In genomic region chr6:126341126-126341525, GRCh38 we compare ENCODE assay signal across 12 cellular contexts. TPM values are rescaled to one million over a fixed set of nuclear protein-coding genes. Genes with fewer than 3 reads are reported as not detected.
DNase-seq lines count a peak whose midpoint lies in the region; ATAC-seq, FAIRE-seq and TF ChIP-seq lines count a peak whose summit lies in the region.
"Had no signal": no experiment of that assay in that cellular context is flagged by ENCODE, and none has a peak within 500 bp of the region (broad histone marks: within the 10 kb centered on the region; RNA-seq: fewer than 3 reads in every experiment).

No MANE protein-coding gene starts in this region.

- H3K27ac Mint-ChIP-seq in activated T-helper 17 cell treated with anti-CD3 and anti-CD28 coated beads, Interleukin-2, amount 50 U/mL, for 72 hours: peak overlapping the region; percentile 8
- H3K27ac Mint-ChIP-seq: effector memory CD8-positive, alpha-beta T cell had no signal

- intact Hi-C loops in HepG2 (cut with micrococcal nuclease; ENCODE audit: unreplicated experiment): no loop called here
- intact Hi-C loops in right lobe of liver (cut with DNase I): no loop called here
- intact Hi-C loops in left colon (cut with DNase I, micrococcal nuclease): no loop called here

- peak overlapping the region; percentile 81 for H3K9ac ChIP-seq in HepG2 (ENCODE audit: insufficient read depth, low read depth, low read length)

- ATAC-seq in HepG2: no peak
- no peak for ATAC-seq in right lobe of liver
- ATAC-seq in activated T-helper 17 cell treated with anti-CD3 and anti-CD28 coated beads, Interleukin-2, amount 50 U/mL, for 72 hours (replicated peaks): no peak
- peak; percentile 51 for ATAC-seq in left colon
- ATAC-seq in GM21825 (IDR thresholded peaks at IDR 0.05; ENCODE audit: unreplicated experiment): no peak
- ATAC-seq: effector memory CD8-positive, alpha-beta T cell had no signal

- 39% methylated on average over 3 of the region's 3 CpGs for WGBS in HepG2 (ENCODE audit: low lambda C conversion rate)
- WGBS in right lobe of liver (ENCODE audit: insufficient coverage, low coverage, low lambda C conversion rate, missing lambda C conversion rate): 68% methylated on average over 3 of the region's 3 CpGs

- no peaks in the 10 kb centered on the region for H4K20me1 ChIP-seq in HepG2 (ENCODE audit: insufficient read depth, low read length)

- TF ChIP-seq EP300 in HepG2 (IDR thresholded peaks at IDR 0.05; ENCODE audit: low read depth in 2 of 2, low read length in 2 of 2) (no peak), HepG2 (CRISPR knock-in tag; IDR thresholded peaks at IDR 0.05; ENCODE audit: borderline replicate concordance) (no peak)

- no peaks in the 10 kb centered on the region for H3K9me3 Mint-ChIP-seq in activated T-helper 17 cell treated with anti-CD3 and anti-CD28 coated beads, Interleukin-2, amount 50 U/mL, for 72 hours
- H3K9me3 Mint-ChIP-seq: CD14-positive monocyte; effector memory CD8-positive, alpha-beta T cell; nephron progenitor cell had no signal

- no peaks in the 10 kb centered on the region for H3K27me3 Mint-ChIP-seq in activated T-helper 17 cell treated with anti-CD3 and anti-CD28 coated beads, Interleukin-2, amount 50 U/mL, for 72 hours
- H3K27me3 Mint-ChIP-seq: effector memory CD8-positive, alpha-beta T cell had no signal

- POLR2A ChIA-PET in HepG2 (lab: Yijun Ruan, JAX): no interaction called here

- DNase-seq in HepG2 (ENCODE audit: low spot score) (no peak), right lobe of liver (no peak), left colon (no peak), NCI-H187 (lab: John Stamatoyannopoulos, UW) (no peak), NCI-H1105 treated with DMSO at 0.1 percent for 48 hours (lab: John Stamatoyannopoulos, UW) (no peak), activated T-cell treated with anti-CD3 and anti-CD28 coated beads for 4 hours (no peak)
- DNase-seq: activated T-cell treated with anti-CD3 and anti-CD28 coated beads, Interleukin-2, amount 50 U/mL, for 1 hour; effector memory CD8-positive, alpha-beta T cell; nephron progenitor cell had no signal

- TF ChIP-seq RAD21 in HepG2 (CRISPR knock-in tag; IDR thresholded peaks at IDR 0.05): no peak

- peak overlapping the region; percentile 98 for H3K4me2 ChIP-seq in HepG2 (ENCODE audit: low read depth, low read length)

- H3K9me3 ChIP-seq in HepG2 (ENCODE audit: low read length) (no peaks in the 10 kb centered on the region), right lobe of liver (no peaks in the 10 kb centered on the region)

- H3K4me3 ChIP-seq in HepG2 (replicated peaks in 1 of 3; ENCODE audit: insufficient read depth in 1 of 3, low read depth in 2 of 3, low read length in 3 of 3) (peak overlapping the region; percentile 80 to 97 (median 96); a peak in 5 of 6 replicates), right lobe of liver (no peak overlapping the region)

- no peak for TF ChIP-seq CTCF in HepG2 (CRISPR knock-in tag; IDR thresholded peaks at IDR 0.05)
- no peak for TF ChIP-seq CTCF in right lobe of liver (IDR thresholded peaks at IDR 0.05)

- no peaks in the 10 kb centered on the region for H3K36me3 Mint-ChIP-seq in activated T-helper 17 cell treated with anti-CD3 and anti-CD28 coated beads, Interleukin-2, amount 50 U/mL, for 72 hours (ENCODE audit: low read depth)

- H3K27me3 ChIP-seq in HepG2 (ENCODE audit: control insufficient read depth in 1 of 2, insufficient read depth in 2 of 2, low read length in 2 of 2) (peaks cover 0 to 5% of the 10 kb centered on the region in 2 experiments; a peak in 1 of 5 replicates), right lobe of liver (no peaks in the 10 kb centered on the region)

- BruUV-seq in HepG2 (replicated peaks; lab: Mats Ljungman, UMichigan): no TSS peak

- in situ Hi-C loops in HepG2 (cut with HindIII; ENCODE audit: extremely low pct_ligation_motif_present, low pct_unique_long_range_greater_than_20kb): no loop called here

- no peak overlapping the region for H2AFZ ChIP-seq in HepG2 (ENCODE audit: low read length)

- peaks cover 5% of the 10 kb centered on the region for H3K4me1 Mint-ChIP-seq in activated T-helper 17 cell treated with anti-CD3 and anti-CD28 coated beads, Interleukin-2, amount 50 U/mL, for 72 hours

- H3K4me1 ChIP-seq in HepG2 (ENCODE audit: insufficient read depth, low read length) (peaks cover 26% of the 10 kb centered on the region), right lobe of liver (peaks cover 0 to 18% (median 4%) of the 10 kb centered on the region in 4 donors)

- H3K27ac ChIP-seq in HepG2 (ENCODE audit: extremely low read length, insufficient read depth, low read length) (no peak overlapping the region), right lobe of liver (no peak overlapping the region)

- FAIRE-seq in HepG2 (lab: Jason Lieb, UNC): no peak

- H3K4me3 Mint-ChIP-seq in activated T-helper 17 cell treated with anti-CD3 and anti-CD28 coated beads, Interleukin-2, amount 50 U/mL, for 72 hours: no peak overlapping the region
- H3K4me3 Mint-ChIP-seq: CD14-positive monocyte; effector memory CD8-positive, alpha-beta T cell; nephron progenitor cell had no signal

- no peaks in the 10 kb centered on the region; a peak in 1 of 5 replicates for H3K36me3 ChIP-seq in HepG2 (replicated peaks in 1 of 2; ENCODE audit: control insufficient read depth in 1 of 2, insufficient read depth in 2 of 2, low read length in 2 of 2)
- H3K36me3 ChIP-seq in right lobe of liver: no peaks in the 10 kb centered on the region

- CTCF ChIA-PET in HepG2 (lab: Yijun Ruan, JAX; ENCODE audit: low intra/inter-chr PET ratio, low total read pairs): no interaction called here

- TF ChIP-seq POLR2A in HepG2 (IDR thresholded peaks at IDR 0.05; ENCODE audit: insufficient read depth in 1 of 2, low read depth in 2 of 2, low read length in 2 of 2): no peak
- TF ChIP-seq POLR2A in right lobe of liver (IDR thresholded peaks at IDR 0.05): no peak

- peaks cover 36% of the 10 kb centered on the region for H3K79me2 ChIP-seq in HepG2 (ENCODE audit: insufficient read depth, low read length)

TF ChIP-seq in HepG2, 621 proteins besides CTCF, POLR2A, EP300 and RAD21:
- TF ChIP-seq SAP130 (CRISPR knock-in tag; IDR thresholded peaks at IDR 0.05; ENCODE audit: low read depth) (no peak), ZNF713 (CRISPR knock-in tag; IDR thresholded peaks at IDR 0.05) (no peak), THYN1 (CRISPR knock-in tag; IDR thresholded peaks at IDR 0.05; ENCODE audit: borderline replicate concordance, low read depth) (no peak), EED (CRISPR knock-in tag; IDR thresholded peaks at IDR 0.05) (no peak), TCF7L2 (IDR thresholded peaks at IDR 0.05; ENCODE audit: low read depth, low read length) (no peak), ZFP36 (IDR thresholded peaks at IDR 0.05; ENCODE audit: borderline replicate concordance, low read depth, low read length, partially characterized antibody) (no peak), NFKBIZ (CRISPR knock-in tag; IDR thresholded peaks at IDR 0.05) (no peak), DNMT1 (CRISPR knock-in tag; IDR thresholded peaks at IDR 0.05) (no peak)

RNA-seq across cellular contexts. Expression of gene CENPW, which starts 1.2 kb away (rescaled TPM):
- total RNA-seq in HepG2 (2016; rRNA removed; fragmentation: Illumina TruSeq; extraction: Trizol): 94.7 and 133 TPM in 2 replicates
- total RNA-seq in HepG2 (2016; cell fraction: cytosol; rRNA removed; fragmentation: Illumina TruSeq; extraction: Trizol; ENCODE audit: low read depth): 15.5 and 17.3 TPM in 2 replicates
- 92.0 and 148 TPM in 2 replicates for total RNA-seq in HepG2 (2016; cell fraction: insoluble cytoplasmic fraction; rRNA removed; fragmentation: Illumina TruSeq; extraction: Trizol)
- total RNA-seq in HepG2 (2016; cell fraction: membrane; rRNA removed; fragmentation: Illumina TruSeq; extraction: Trizol): 16.4 and 21.2 TPM in 2 replicates
- total RNA-seq in HepG2 (2016; cell fraction: nucleus; rRNA removed; fragmentation: Illumina TruSeq; extraction: Trizol): 37.3 and 39.1 TPM in 2 replicates
- polyA plus RNA-seq in HepG2 (2011; rRNA removed): 6.3 and 8.6 TPM in 2 replicates
- polyA plus RNA-seq in HepG2 (2011; cell fraction: cytosol; rRNA removed): 6.4 and 6.9 TPM in 2 replicates
- polyA plus RNA-seq in HepG2 (2011; cell fraction: nucleus; rRNA removed): 3.4 and 5.1 TPM in 2 replicates
- polyA plus RNA-seq in HepG2 (2012): 13.3 and 28.7 TPM in 2 replicates
- polyA plus RNA-seq in HepG2 (2016; cell fraction: cytosol; fragmentation: Illumina TruSeq; extraction: Trizol; ENCODE audit: low read depth): 14.9 and 15.1 TPM in 2 replicates
- polyA plus RNA-seq in HepG2 (2016; cell fraction: insoluble cytoplasmic fraction; fragmentation: Illumina TruSeq; extraction: Trizol; ENCODE audit: low read depth): 132 and 140 TPM in 2 replicates
- 12.5 and 16.4 TPM in 2 replicates for polyA plus RNA-seq in HepG2 (2016; cell fraction: membrane; fragmentation: Illumina TruSeq; extraction: Trizol; ENCODE audit: low read depth)
- polyA plus RNA-seq in HepG2 (2016; cell fraction: nucleus; fragmentation: Illumina TruSeq; extraction: Trizol; ENCODE audit: insufficient read depth, low read depth): 50.0 and 52.5 TPM in 2 replicates
- 1.2 and 8.9 TPM in 2 replicates for polyA minus RNA-seq in HepG2 (2011; rRNA and poly(A)+ RNA removed; ENCODE audit: low replicate concordance)
- 3.3 and 5.5 TPM in 2 replicates for polyA minus RNA-seq in HepG2 (2011; cell fraction: cytosol; rRNA and poly(A)+ RNA removed)
- 8.8 and 19.4 TPM in 2 replicates for polyA minus RNA-seq in HepG2 (2011; cell fraction: nucleus; rRNA and poly(A)+ RNA removed)
- total RNA-seq in right lobe of liver: 1 to 10 TPM in 4 of 6 experiments, under 1 TPM in 1, not detected in 1; 0.68 to 2.7 (median 1.4) TPM
- total RNA-seq in activated T-helper 17 cell treated with anti-CD3 and anti-CD28 coated beads, Interleukin-2, amount 50 U/mL, for 72 hours: 10 to 100 TPM; 49.4 to 76.9 TPM
- total RNA-seq in left colon: 10 to 100 TPM; 10.1 to 19.4 TPM

Comparison
In these comparisons a context has a peak if more than half of its experiments do, and no peak if none do; other contexts are left out.
1. H3K4me3 ChIP-seq: peak in HepG2 (3 of 3); none in right lobe of liver (0 of 3).